8 cellular contexts compared by ENCODE assay signal in the genomic region with DNA sequence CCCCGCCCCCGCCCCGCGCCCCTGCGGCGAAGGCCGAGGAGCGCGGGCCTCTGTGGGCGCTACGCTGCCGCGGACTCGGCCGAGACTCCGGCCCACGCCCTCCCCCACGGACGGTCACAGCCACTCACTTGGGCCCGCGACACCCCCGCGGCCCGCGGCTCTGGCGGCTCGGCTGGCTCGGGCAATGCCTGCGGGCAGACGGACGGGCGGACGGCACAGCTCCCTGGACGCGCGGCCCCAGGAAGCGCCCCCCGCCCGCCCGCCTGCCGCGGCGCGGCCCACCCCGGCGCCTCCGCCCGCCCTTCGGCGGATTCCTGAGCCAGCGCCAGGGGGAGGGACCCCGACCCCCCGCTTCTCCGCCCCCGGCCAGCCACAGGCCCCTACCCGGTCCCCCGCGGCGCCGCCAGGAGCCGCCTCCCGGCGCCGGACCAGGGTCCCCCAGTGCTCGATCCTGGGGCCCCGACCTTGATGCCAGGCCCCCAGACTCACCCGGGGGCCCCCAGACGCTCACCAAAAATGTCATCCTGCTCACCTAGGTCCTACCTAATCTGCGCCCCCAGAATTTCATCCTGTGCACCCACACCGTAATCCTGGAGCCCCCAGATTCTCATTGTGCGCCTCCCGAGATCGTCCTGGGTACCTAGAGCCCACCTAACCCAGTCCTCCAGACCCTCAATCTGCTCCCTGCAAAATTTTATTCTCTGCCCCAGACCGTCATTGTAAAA. TPM values are rescaled to one million over a fixed set of nuclear protein-coding genes. Genes with fewer than 3 reads are reported as not detected.
DNase-seq lines count a peak whose midpoint lies in the region; ATAC-seq and TF ChIP-seq lines count a peak whose summit lies in the region.

A gene (minus strand): TSS at position 246 of the 725 bp plus-strand sequence. CDS start 446 bp downstream, outside the sequence.

- no peaks in the 10 kb centered on the region for H3K9me3 Mint-ChIP-seq in activated naive CD4-positive, alpha-beta T cell treated with anti-CD3 and anti-CD28 coated beads, Interleukin-2, amount 10 ng/mL, durations not matched to agents 7 days and 5 days
- no peaks in the 10 kb centered on the region for H3K9me3 Mint-ChIP-seq in MCF 10A (ENCODE audit: unreplicated experiment)

- BruUV-seq in MCF 10A (replicated peaks; lab: Mats Ljungman, UMichigan), result no TSS peak

- H3K4me1 Mint-ChIP-seq in activated naive CD4-positive, alpha-beta T cell treated with anti-CD3 and anti-CD28 coated beads, Interleukin-2, amount 10 ng/mL, durations not matched to agents 7 days and 5 days, result peaks cover 47% of the 10 kb centered on the region
- peaks cover 7% of the 10 kb centered on the region for H3K4me1 Mint-ChIP-seq in MCF 10A (ENCODE audit: insufficient read depth, unreplicated experiment)

- CTCF ChIA-PET in activated naive CD4-positive, alpha-beta T cell treated with anti-CD3 and anti-CD28 coated beads, Interleukin-2, amount 10 ng/mL, durations not matched to agents 7 days and 5 days (lab: Charles Lee), result interaction anchor here (2.0 to 4.8 kb wide), 5 partner anchors 12 to 15 kb away, joined by 8 to 39 read pairs (median 16); a partner anchor contains a TSS
- CTCF ChIA-PET in MCF 10A (lab: Yijun Ruan, JAX), result interaction anchor here (1.8 to 4.5 kb wide), 3 partner anchors 12 to 13 kb away, joined by 15 to 41 read pairs (median 20); a partner anchor contains a TSS

- peaks cover 34% of the 10 kb centered on the region for H3K27me3 Mint-ChIP-seq in activated naive CD4-positive, alpha-beta T cell treated with anti-CD3 and anti-CD28 coated beads, Interleukin-2, amount 10 ng/mL, durations not matched to agents 7 days and 5 days
- H3K27me3 Mint-ChIP-seq in MCF 10A (ENCODE audit: insufficient read depth, unreplicated experiment), result no peaks in the 10 kb centered on the region

- TF ChIP-seq CTCF in MCF 10A (IDR thresholded peaks at IDR 0.05; ENCODE audit: unreplicated experiment) (no peak), subcutaneous adipose tissue (IDR thresholded peaks at IDR 0.05; ENCODE audit: low read depth) (no peak)

- H3K27ac Mint-ChIP-seq in activated naive CD4-positive, alpha-beta T cell treated with anti-CD3 and anti-CD28 coated beads, Interleukin-2, amount 10 ng/mL, durations not matched to agents 7 days and 5 days, result peak within 1 kb of the TSS; percentile 75
- peak within 1 kb of the TSS; percentile 87 for H3K27ac Mint-ChIP-seq in MCF 10A (ENCODE audit: low read depth, unreplicated experiment)

- H3K4me3 Mint-ChIP-seq in activated naive CD4-positive, alpha-beta T cell treated with anti-CD3 and anti-CD28 coated beads, Interleukin-2, amount 10 ng/mL, durations not matched to agents 7 days and 5 days, result peak within 1 kb of the TSS; percentile 85
- H3K4me3 Mint-ChIP-seq in MCF 10A (ENCODE audit: unreplicated experiment), result peak within 1 kb of the TSS; percentile 78

- no peak for DNase-seq in activated naive CD4-positive, alpha-beta T cell treated with anti-CD3 and anti-CD28 coated beads, Interleukin-2, amount 10 ng/mL, durations not matched to agents 7 days and 5 days
- no peak for DNase-seq in activated naive CD4-positive, alpha-beta T cell treated with Interleukin-2 at 50 U/mL for 16 hours
- no peak for DNase-seq in MCF 10A (ENCODE audit: unreplicated experiment)
- DNase-seq in left colon, result peak in 1 of 2 donors; percentile 40
- DNase-seq in NCI-H2171 treated with DMSO at 0.1 percent for 48 hours (lab: John Stamatoyannopoulos, UW), result no peak
- DNase-seq in activated CD4-positive, alpha-beta T cell treated with anti-CD3 and anti-CD28 coated beads for 1 hour, result no peak

- peak; percentile 7 for ATAC-seq in left colon
- no peak for ATAC-seq in HG02938 (IDR thresholded peaks at IDR 0.05; ENCODE audit: unreplicated experiment)

- intact Hi-C loops in MCF 10A (cut with micrococcal nuclease) (no loop called here), left colon (cut with DNase I, micrococcal nuclease) (no loop called here)

- POLR2A ChIA-PET in MCF 10A (lab: Yijun Ruan, JAX), result interaction anchor here (0.7 to 4.6 kb wide), 7 partner anchors 13 to 257 kb away, joined by 3 to 57 read pairs (median 4); a partner anchor contains a TSS

- peaks cover 5% of the 10 kb centered on the region for H3K36me3 Mint-ChIP-seq in activated naive CD4-positive, alpha-beta T cell treated with anti-CD3 and anti-CD28 coated beads, Interleukin-2, amount 10 ng/mL, durations not matched to agents 7 days and 5 days
- H3K36me3 Mint-ChIP-seq in MCF 10A (ENCODE audit: insufficient read depth, unreplicated experiment), result no peaks in the 10 kb centered on the region

RNA-seq across cellular contexts. Expression of the gene that starts here (rescaled TPM):
- total RNA-seq in MCF 10A (2022) (2.4 and 3.3 TPM in 2 replicates), left colon (10 to 100 TPM in 1 of 2 donors, 1 to 10 TPM in 1; 4.5 to 21.4 TPM), subcutaneous adipose tissue (10 to 100 TPM; 45.0 to 85.2 (median 62.2) TPM)
